In genomic region chr1:243713470-243714186, GRCh38 we compare ENCODE assay signal across 9 cellular contexts.
DNase-seq lines count a peak whose midpoint lies in the region; ATAC-seq, FAIRE-seq and TF ChIP-seq lines count a peak whose summit lies in the region.
"Had no signal": no experiment of that assay in that cellular context is flagged by ENCODE, and none has a peak within 500 bp of the region (broad histone marks: within the 10 kb centered on the region; RNA-seq: fewer than 3 reads in every experiment).

No MANE protein-coding gene starts in this region.

- WGBS in esophagus squamous epithelium, 2 donors, result 52 to 64% methylated on average over 10 of the region's 10 CpGs

- no peak overlapping the region for H3K4me3 ChIP-seq in esophagus squamous epithelium

- no peaks in the 10 kb centered on the region for H3K27me3 ChIP-seq in esophagus squamous epithelium

- H3K9me3 ChIP-seq in esophagus squamous epithelium, result no peaks in the 10 kb centered on the region

- peak; percentile 31 for FAIRE-seq in GM18507 (lab: Jason Lieb, UNC)
- FAIRE-seq: GM19239 had no signal

- DNase-seq in GM18507 (ENCODE audit: extremely low spot score, insufficient read length, low read depth) (no peak), NCI-H526 treated with DMSO at 0.1 percent for 48 hours (lab: John Stamatoyannopoulos, UW) (peak; percentile 91), epidermal melanocyte (ENCODE audit: insufficient read length, low spot score) (peak; percentile 71), posterior cingulate gyrus (peak in 6 of 10 donors; percentile 18 to 83 (median 40)), esophagus squamous epithelium (lab: John Stamatoyannopoulos, UW) (no peak)
- DNase-seq in activated effector memory CD4-positive, alpha-beta T cell treated with anti-CD3 and anti-CD28 coated beads, Interleukin-2, amount 50 U/mL, for 16 hours, result no peak

- intact Hi-C loops in posterior cingulate gyrus (cut with DNase I) (loop anchor here (2.0 to 5.0 kb wide), 3 partner anchors 35 to 559 kb away; partner anchors contain the start of gene ZBTB18), esophagus squamous epithelium (cut with DNase I) (no loop called here)

- no peak for TF ChIP-seq CTCF in esophagus squamous epithelium (IDR thresholded peaks at IDR 0.05)

- ATAC-seq in GM21529 (IDR thresholded peaks at IDR 0.05; ENCODE audit: unreplicated experiment) (no peak), HG02588 (IDR thresholded peaks at IDR 0.05; ENCODE audit: unreplicated experiment) (no peak)

- no peaks in the 10 kb centered on the region for H3K36me3 ChIP-seq in esophagus squamous epithelium

- peaks cover 0 to 15% (median 2%) of the 10 kb centered on the region in 3 donors for H3K4me1 ChIP-seq in esophagus squamous epithelium

- no peak for TF ChIP-seq POLR2A in esophagus squamous epithelium (IDR thresholded peaks at IDR 0.05)

- H3K27ac ChIP-seq in esophagus squamous epithelium, result no peak overlapping the region

Comparison
In these comparisons a context has a peak if more than half of its experiments do, and no peak if none do; other contexts are left out.
1. DNase-seq: peak in NCI-H526 treated with DMSO at 0.1 percent for 48 hours (single experiment), epidermal melanocyte (single experiment) and posterior cingulate gyrus (6 of 10); none in GM18507 (single experiment), esophagus squamous epithelium (single experiment) and activated effector memory CD4-positive, alpha-beta T cell treated with anti-CD3 and anti-CD28 coated beads, Interleukin-2, amount 50 U/mL, for 16 hours (single experiment).